ENCODE assay signal across 16 cellular contexts in the genomic region with DNA sequence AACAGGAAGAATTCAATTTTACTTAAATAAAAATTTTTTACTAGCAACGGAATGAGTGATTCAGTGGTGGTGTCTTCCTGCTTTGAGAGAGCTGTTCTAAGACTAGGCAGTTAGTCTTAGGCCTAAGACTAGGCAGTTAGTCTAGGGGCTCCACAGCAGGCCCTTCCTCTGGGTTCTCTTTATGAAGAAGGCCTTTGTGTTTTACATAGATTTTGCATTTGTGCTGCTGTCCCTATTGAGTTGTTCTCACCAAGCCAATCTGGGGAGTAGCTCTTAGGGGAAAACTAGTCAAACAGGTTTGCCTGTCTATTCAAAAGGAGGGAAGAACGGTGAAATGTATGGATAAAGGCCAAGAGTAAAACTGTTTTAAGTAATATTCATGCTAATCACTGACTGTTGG. TPM values are rescaled to one million over a fixed set of nuclear protein-coding genes. Genes with fewer than 3 reads are reported as not detected.
A peak's percentile ranks its signal among the peaks of the same experiment; 100 is the strongest.
DNase-seq lines count a peak whose midpoint lies in the region; ATAC-seq and TF ChIP-seq lines count a peak whose summit lies in the region.
"Had no signal": no experiment of that assay in that cellular context is flagged by ENCODE, and none has a peak within 500 bp of the region (broad histone marks: within the 10 kb centered on the region; RNA-seq: fewer than 3 reads in every experiment).

No MANE protein-coding gene starts in this region.

- H3F3A ChIP-seq in PC-3 (ENCODE audit: low read length, unreplicated experiment): no peaks in the 10 kb centered on the region

- H3K4me2 ChIP-seq in PC-3 (ENCODE audit: low read length): 0 out of 2 replicates have a peak overlapping the region, but pooled peaks have one; percentile 29

- no peak overlapping the region for H3K4me3 ChIP-seq in PC-3 (ENCODE audit: low read length)
- H3K4me3 ChIP-seq: GM23248, right lobe of liver had no signal

- no peaks in the 10 kb centered on the region for H3K79me2 ChIP-seq in PC-3 (ENCODE audit: low read length)

- no peaks in the 10 kb centered on the region for H3K9me3 ChIP-seq in PC-3 (ENCODE audit: low read length)
- H3K9me3 ChIP-seq: right lobe of liver had no signal

- H3K9me2 ChIP-seq in PC-3 (replicated peaks; ENCODE audit: low read length): no peaks in the 10 kb centered on the region

- POLR2A ChIA-PET in PC-3 (lab: Charles Lee; ENCODE audit: unreplicated experiment): no interaction called here

- TF ChIP-seq CTCF in PC-3 (conservative IDR thresholded peaks at IDR 0.05; ENCODE audit: low read depth, low read length): no peak

- no peak overlapping the region for H2AFZ ChIP-seq in PC-3 (ENCODE audit: low read length)
- H2AFZ ChIP-seq: GM23248 had no signal

- no peaks in the 10 kb centered on the region for H3K27me3 ChIP-seq in PC-3 (ENCODE audit: low read length)
- H3K27me3 ChIP-seq: right lobe of liver had no signal

- no TSS peak for BruUV-seq in PC-3 (replicated peaks; lab: Mats Ljungman, UMichigan)

- no peaks in the 10 kb centered on the region for H4K20me1 ChIP-seq in PC-3 (ENCODE audit: low read length)

- intact Hi-C loops in PC-3 (cut with micrococcal nuclease): loop anchor here (5.0 kb wide), 1 partner anchor 94 kb away; no protein-coding TSS in a partner anchor

- DNase-seq in DMS53 (lab: John Stamatoyannopoulos, UW) (peak; percentile 90), NCI-H146 (lab: John Stamatoyannopoulos, UW) (peak; percentile 54), PC-3 (peak; percentile 51), left kidney (ENCODE audit: low read depth, low spot score) (peak; percentile 57), NCI-H82 (lab: John Stamatoyannopoulos, UW) (no peak)
- DNase-seq: activated CD4-positive, alpha-beta T cell treated with anti-CD3 and anti-CD28 coated beads for 36 hours; activated naive CD8-positive, alpha-beta T cell treated with anti-CD3 and anti-CD28 coated beads, Interleukin-2, amount 10 ng/mL, durations not matched to agents 7 days and 5 days; activated T-cell treated with anti-CD3 and anti-CD28 coated beads for 4 hours; GM23248; MM.1S; right lobe of liver; stimulated activated CD8-positive, alpha-beta memory T cell treated with anti-CD3 and anti-CD28 coated beads, Interleukin-4, amount 100 ng/mL, for 48 hours had no signal

- no peaks in the 10 kb centered on the region for H3K36me3 ChIP-seq in PC-3 (ENCODE audit: low read depth, low read length)
- H3K36me3 ChIP-seq: right lobe of liver had no signal

- ATAC-seq in PC-3 (peak; percentile 79), HG02885 (IDR thresholded peaks at IDR 0.05; ENCODE audit: poor library complexity, unreplicated experiment) (no peak), GM21717 (IDR thresholded peaks at IDR 0.05; ENCODE audit: unreplicated experiment) (no peak), GM19467 (IDR thresholded peaks at IDR 0.05; ENCODE audit: unreplicated experiment) (no peak)
- ATAC-seq: activated CD4-positive, alpha-beta T cell treated with anti-CD3 and anti-CD28 coated beads for 36 hours; right lobe of liver; Right ventricle myocardium inferior had no signal

- CTCF ChIA-PET in PC-3 (lab: Charles Lee): no interaction called here

- no peak overlapping the region for H3K9ac ChIP-seq in PC-3 (ENCODE audit: low read length)
- H3K9ac ChIP-seq: GM23248 had no signal

- no peak overlapping the region for H3K27ac ChIP-seq in PC-3 (ENCODE audit: low read length)
- H3K27ac ChIP-seq: GM23248, right lobe of liver had no signal

- peaks cover 11% of the 10 kb centered on the region; the same call in 1 of the 2 replicates for H3K4me1 ChIP-seq in PC-3 (ENCODE audit: insufficient read depth, low read length)
- H3K4me1 ChIP-seq: right lobe of liver had no signal

RNA-seq across cellular contexts. Expression of a gene that starts 7.6 kb away (rescaled TPM):
- 1.8 and 3.4 TPM in 2 replicates for total RNA-seq in PC-3 (2014; rRNA removed)
- total RNA-seq: GM23248, Right ventricle myocardium inferior had no signal
